ENCODE assay signal across 16 cellular contexts in genomic region chr18:22684268-22684667, GRCh38.
DNase-seq lines count a peak whose midpoint lies in the region; ATAC-seq, FAIRE-seq and TF ChIP-seq lines count a peak whose summit lies in the region.
"Had no signal": no experiment of that assay in that cellular context is flagged by ENCODE, and none has a peak within 500 bp of the region (broad histone marks: within the 10 kb centered on the region; RNA-seq: fewer than 3 reads in every experiment).

No MANE protein-coding gene starts in this region.

- no peak for TF ChIP-seq EP300 in transverse colon (IDR thresholded peaks at IDR 0.05; ENCODE audit: low read depth)

- H3K27ac ChIP-seq in Peyer's patch (peak overlapping the region in 3 of 4 donors; percentile 68 to 90 (median 72)), colonic mucosa (peak overlapping the region; percentile 76), mucosa of rectum (ENCODE audit: low read depth in 2 of 2, low read length in 2 of 2) (peak overlapping the region; percentile 77 to 87), transverse colon (peak overlapping the region; percentile 81 to 84 (median 82))
- H3K27ac ChIP-seq in CD4-positive, alpha-beta memory T cell (ENCODE audit: low read depth, low read length): no peak overlapping the region
- H3K27ac ChIP-seq: HL-60, KMS-11 had no signal

- no peak overlapping the region for H3K4me3 Mint-ChIP-seq in CD4-positive, alpha-beta memory T cell
- H3K4me3 Mint-ChIP-seq: CD8-positive, alpha-beta T cell; GM23338 had no signal

- no peaks in the 10 kb centered on the region for H3K36me3 ChIP-seq in Peyer's patch
- no peaks in the 10 kb centered on the region for H3K36me3 ChIP-seq in colonic mucosa
- no peaks in the 10 kb centered on the region for H3K36me3 ChIP-seq in mucosa of rectum (ENCODE audit: control insufficient read depth in 2 of 2, insufficient read depth in 2 of 2, low read length in 2 of 2)
- no peaks in the 10 kb centered on the region for H3K36me3 ChIP-seq in transverse colon
- H3K36me3 ChIP-seq in CD4-positive, alpha-beta memory T cell (ENCODE audit: insufficient read depth, low read length): no peaks in the 10 kb centered on the region
- H3K36me3 ChIP-seq: BE2C, MG63 had no signal

- TF ChIP-seq POLR2A in Peyer's patch (IDR thresholded peaks at IDR 0.05) (no peak), transverse colon (IDR thresholded peaks at IDR 0.05) (no peak), GM12892 (IDR thresholded peaks at IDR 0.05; ENCODE audit: low read depth, low read length) (no peak)

- no peak overlapping the region for H3K9ac ChIP-seq in colonic mucosa (ENCODE audit: low read depth in 2 of 2, low read length in 2 of 2)
- H3K9ac ChIP-seq in mucosa of rectum (ENCODE audit: low read depth in 1 of 2, low read length in 2 of 2): no peak overlapping the region
- H3K9ac ChIP-seq: KMS-11 had no signal

- no peak for DNase-seq in Peyer's patch
- DNase-seq in colonic mucosa: no peak
- no peak for DNase-seq in transverse colon
- DNase-seq in GM12892 (ENCODE audit: insufficient read length): no peak
- DNase-seq in CD4-positive, alpha-beta memory T cell: no peak
- DNase-seq: BE2C; CD8-positive, alpha-beta T cell; MG63; NCI-H1092 treated with DMSO at 0.1 percent for 48 hours; NCI-H1694 treated with DMSO at 0.1 percent for 48 hours; NCI-H446 had no signal

- H3K27me3 Mint-ChIP-seq in CD4-positive, alpha-beta memory T cell: peaks cover 0 to 3% of the 10 kb centered on the region in 2 donors

- H3K27me3 ChIP-seq in Peyer's patch (no peaks in the 10 kb centered on the region), colonic mucosa (no peaks in the 10 kb centered on the region), mucosa of rectum (ENCODE audit: control insufficient read depth in 2 of 2, insufficient read depth in 2 of 2, low read length in 2 of 2) (no peaks in the 10 kb centered on the region), transverse colon (no peaks in the 10 kb centered on the region)
- H3K27me3 ChIP-seq in CD4-positive, alpha-beta memory T cell (ENCODE audit: insufficient read depth, low read length): no peaks in the 10 kb centered on the region
- H3K27me3 ChIP-seq: BE2C, MG63 had no signal

- in situ Hi-C loops in transverse colon (cut with MboI; ENCODE audit: low pct_ligation_motif_present in 1 of 4, low pct_unique_long_range_greater_than_20kb in 1 of 4, low sequenced_read_pairs in 3 of 4): loop anchor here in 1 of 4 donors (10.0 to 25.0 kb wide), 2 partner anchors 59 to 522 kb away; partner anchors contain the start of gene GATA6

- no peaks in the 10 kb centered on the region for H3K36me3 Mint-ChIP-seq in CD4-positive, alpha-beta memory T cell
- H3K36me3 Mint-ChIP-seq: CD8-positive, alpha-beta T cell had no signal

- H3K9me3 Mint-ChIP-seq in CD4-positive, alpha-beta memory T cell: peaks cover 0 to 4% (median 0%) of the 10 kb centered on the region in 8 donors
- H3K9me3 Mint-ChIP-seq: CD8-positive, alpha-beta T cell had no signal

- CTCF ChIA-PET in CD4-positive, alpha-beta memory T cell (lab: Charles Lee; ENCODE audit: partially characterized antibody): no interaction called here

- H3K27ac Mint-ChIP-seq in CD4-positive, alpha-beta memory T cell: no peak overlapping the region
- H3K27ac Mint-ChIP-seq: CD8-positive, alpha-beta T cell; GM23338 had no signal

- intact Hi-C loops in colonic mucosa (cut with DNase I) (no loop called here), transverse colon (cut with DNase I; ENCODE audit: low total_unique reads) (no loop called here)
- intact Hi-C loops in CD4-positive, alpha-beta memory T cell (cut with micrococcal nuclease): no loop called here

- H3K4me3 ChIP-seq in Peyer's patch: no peak overlapping the region
- H3K4me3 ChIP-seq in colonic mucosa: no peak overlapping the region
- no peak overlapping the region for H3K4me3 ChIP-seq in mucosa of rectum (ENCODE audit: low read length in 2 of 2)
- H3K4me3 ChIP-seq in transverse colon: no peak overlapping the region
- H3K4me3 ChIP-seq in CD4-positive, alpha-beta memory T cell (ENCODE audit: low read length in 2 of 2): no peak overlapping the region
- H3K4me3 ChIP-seq: GM23338, MG63 had no signal

- no peak for FAIRE-seq in GM12892 (lab: Jason Lieb, UNC)

- no peaks in the 10 kb centered on the region for H3K9me3 ChIP-seq in Peyer's patch
- no peaks in the 10 kb centered on the region for H3K9me3 ChIP-seq in colonic mucosa
- H3K9me3 ChIP-seq in mucosa of rectum (ENCODE audit: control insufficient read depth in 2 of 2, low read length in 2 of 2): no peaks in the 10 kb centered on the region
- H3K9me3 ChIP-seq in transverse colon: no peaks in the 10 kb centered on the region
- no peaks in the 10 kb centered on the region for H3K9me3 ChIP-seq in CD4-positive, alpha-beta memory T cell (ENCODE audit: control insufficient read depth in 1 of 2, low read length in 2 of 2)
- H3K9me3 ChIP-seq: BE2C, MG63 had no signal

- no peaks in the 10 kb centered on the region for H3K4me1 Mint-ChIP-seq in CD4-positive, alpha-beta memory T cell
- H3K4me1 Mint-ChIP-seq: GM23338 had no signal

- POLR2A ChIA-PET in CD4-positive, alpha-beta memory T cell (lab: Charles Lee; ENCODE audit: partially characterized antibody): no interaction called here

- 84 to 88% methylated on average over 2 of the region's 2 CpGs for WGBS in transverse colon (ENCODE audit: low coverage in 1 of 2), 2 donors

- ATAC-seq in HG03457 (IDR thresholded peaks at IDR 0.05; ENCODE audit: unreplicated experiment): no peak
- ATAC-seq: CD8-positive, alpha-beta T cell; GM23338 had no signal

- TF ChIP-seq CTCF in Peyer's patch (IDR thresholded peaks at IDR 0.05): no peak
- no peak for TF ChIP-seq CTCF in colonic mucosa (IDR thresholded peaks at IDR 0.05)
- no peak for TF ChIP-seq CTCF in transverse colon (IDR thresholded peaks at IDR 0.05)

- H3K4me1 ChIP-seq in Peyer's patch (peaks cover 0 to 17% (median 3%) of the 10 kb centered on the region in 4 donors), colonic mucosa (no peaks in the 10 kb centered on the region), mucosa of rectum (ENCODE audit: control insufficient read depth in 2 of 2, insufficient read depth in 2 of 2, low read length in 2 of 2) (peaks cover 30 to 39% of the 10 kb centered on the region in 2 donors), transverse colon (peaks cover 10 to 50% (median 27%) of the 10 kb centered on the region in 4 donors)
- H3K4me1 ChIP-seq in CD4-positive, alpha-beta memory T cell (ENCODE audit: insufficient read depth, low read length): no peaks in the 10 kb centered on the region
- H3K4me1 ChIP-seq: BE2C had no signal
